In the genomic region with DNA sequence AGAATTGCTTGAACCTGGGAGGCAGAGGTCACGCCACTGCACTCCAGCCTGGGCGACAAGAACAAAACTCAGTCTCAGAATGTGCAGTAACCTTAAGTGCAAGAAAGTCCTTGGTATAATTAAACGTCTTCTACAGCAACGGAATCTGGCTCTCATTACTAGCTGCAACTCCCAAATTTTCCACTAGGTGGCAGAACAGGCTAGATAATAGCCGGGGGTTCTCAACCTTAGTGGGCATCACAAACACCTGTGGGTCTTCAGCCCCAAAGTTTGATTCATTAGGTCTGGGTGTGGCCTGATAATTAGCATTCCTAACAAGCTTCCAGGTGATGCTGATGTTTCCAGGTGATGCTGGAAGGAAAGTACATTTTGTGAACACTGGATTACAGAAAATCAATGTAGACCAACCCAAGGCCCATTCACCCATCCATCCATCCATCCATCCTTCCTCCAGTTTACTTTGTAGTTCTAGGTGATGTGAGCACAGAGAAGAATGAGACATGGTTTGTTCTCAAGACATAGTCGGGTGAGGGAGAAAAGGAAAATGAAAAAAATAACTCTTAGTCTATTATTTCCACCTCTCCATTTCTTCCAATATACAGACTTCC, we compare ENCODE assay signal across 8 cellular contexts. TPM values are rescaled to one million over a fixed set of nuclear protein-coding genes. Genes with fewer than 3 reads are reported as not detected.
A peak's percentile ranks its signal among the peaks of the same experiment; 100 is the strongest.
DNase-seq lines count a peak whose midpoint lies in the region; ATAC-seq and TF ChIP-seq lines count a peak whose summit lies in the region.

No MANE protein-coding gene starts in this region.

- H3K9me3 Mint-ChIP-seq in naive thymus-derived CD8-positive, alpha-beta T cell = no peaks in the 10 kb centered on the region
- no peaks in the 10 kb centered on the region for H3K9me3 Mint-ChIP-seq in stimulated activated naive CD8-positive, alpha-beta T cell treated with anti-CD3 and anti-CD28 coated beads, Interleukin-15, amount 100 ng/mL, for 72 hours

- H3K36me3 Mint-ChIP-seq in naive thymus-derived CD8-positive, alpha-beta T cell = peaks cover 0 to 27% (median 0%) of the 10 kb centered on the region in 3 donors

- H3K27me3 Mint-ChIP-seq in naive thymus-derived CD8-positive, alpha-beta T cell = no peaks in the 10 kb centered on the region
- no peaks in the 10 kb centered on the region for H3K27me3 Mint-ChIP-seq in stimulated activated naive CD8-positive, alpha-beta T cell treated with anti-CD3 and anti-CD28 coated beads, Interleukin-15, amount 100 ng/mL, for 72 hours

- POLR2A ChIA-PET in naive thymus-derived CD8-positive, alpha-beta T cell (lab: Charles Lee) = interaction anchor here (0.9 to 1.4 kb wide), 2 partner anchors 37 to 304 kb away, joined by 3 to 4 read pairs; a partner anchor contains a TSS

- H3K4me3 ChIP-seq in epithelial cell of proximal tubule (ENCODE audit: low read depth, low read length) = no peak overlapping the region

- H3K4me1 Mint-ChIP-seq in naive thymus-derived CD8-positive, alpha-beta T cell = peaks cover 0 to 18% (median 4%) of the 10 kb centered on the region in 4 donors
- H3K4me1 Mint-ChIP-seq in stimulated activated naive CD8-positive, alpha-beta T cell treated with anti-CD3 and anti-CD28 coated beads, Interleukin-15, amount 100 ng/mL, for 72 hours = peaks cover 24% of the 10 kb centered on the region

- peak; percentile 56 for ATAC-seq in HG02885 (IDR thresholded peaks at IDR 0.05; ENCODE audit: poor library complexity, unreplicated experiment)
- peak; percentile 70 to 75 for ATAC-seq in naive thymus-derived CD8-positive, alpha-beta T cell
- ATAC-seq in stimulated activated naive CD8-positive, alpha-beta T cell treated with anti-CD3 and anti-CD28 coated beads, Interleukin-15, amount 100 ng/mL, for 72 hours = peak; percentile 73

- DNase-seq in GM04504 (ENCODE audit: low read depth) = peak; percentile 18
- peak; percentile 21 to 56 for DNase-seq in NOMO-1 (lab: John Stamatoyannopoulos, UW; ENCODE audit: unreplicated experiment in 2 of 2)
- DNase-seq in activated CD8-positive, alpha-beta memory T cell treated with anti-CD3 and anti-CD28 coated beads, Interleukin-2, amount 50 U/mL, for 24 hours (ENCODE audit: extremely low read depth) = peak; percentile 17
- DNase-seq in epithelial cell of proximal tubule (ENCODE audit: low read depth) = no peak
- peak; percentile 40 to 85 (median 70) for DNase-seq in naive thymus-derived CD8-positive, alpha-beta T cell
- DNase-seq in stimulated activated naive CD8-positive, alpha-beta T cell treated with anti-CD3 and anti-CD28 coated beads, Interleukin-15, amount 100 ng/mL, for 72 hours = peak; percentile 62 to 71
- DNase-seq in GF-D8 (lab: John Stamatoyannopoulos, UW) = no peak

- TF ChIP-seq CTCF in epithelial cell of proximal tubule (conservative IDR thresholded peaks at IDR 0.05; ENCODE audit: low read depth, low read length) = peak; percentile 85

- H3K27ac Mint-ChIP-seq in naive thymus-derived CD8-positive, alpha-beta T cell = peak overlapping the region in 6 of 10 donors; percentile 5 to 63 (median 49)
- peak overlapping the region in 1 of 2 donors; percentile 19 for H3K27ac Mint-ChIP-seq in stimulated activated naive CD8-positive, alpha-beta T cell treated with anti-CD3 and anti-CD28 coated beads, Interleukin-15, amount 100 ng/mL, for 72 hours

- H3K4me3 Mint-ChIP-seq in naive thymus-derived CD8-positive, alpha-beta T cell = no peak overlapping the region
- no peak overlapping the region for H3K4me3 Mint-ChIP-seq in stimulated activated naive CD8-positive, alpha-beta T cell treated with anti-CD3 and anti-CD28 coated beads, Interleukin-15, amount 100 ng/mL, for 72 hours

RNA-seq across cellular contexts. Expression of a gene that starts 37.3 kb away (rescaled TPM):
- 24.0 and 28.1 TPM in 2 replicates for total RNA-seq in epithelial cell of proximal tubule
- total RNA-seq in naive thymus-derived CD8-positive, alpha-beta T cell = 10 to 100 TPM; 76.9 to 81.8 TPM
- polyA plus RNA-seq in naive thymus-derived CD8-positive, alpha-beta T cell = 10 to 100 TPM; 29.6 to 37.1 (median 31.7) TPM

RNA-seq across cellular contexts. Expression of a gene that starts 41.7 kb away (rescaled TPM):
- total RNA-seq in epithelial cell of proximal tubule = 9.9 and 11.1 TPM in 2 replicates
- 10 to 100 TPM; 11.1 TPM for total RNA-seq in naive thymus-derived CD8-positive, alpha-beta T cell
- polyA plus RNA-seq in naive thymus-derived CD8-positive, alpha-beta T cell = 1 to 10 TPM; 3.0 to 4.9 (median 4.5) TPM

Comparison
In these comparisons a context has a peak if more than half of its experiments do, and no peak if none do; other contexts are left out.
1. DNase-seq: peak in GM04504 (single experiment), NOMO-1 (2 of 2), activated CD8-positive, alpha-beta memory T cell treated with anti-CD3 and anti-CD28 coated beads, Interleukin-2, amount 50 U/mL, for 24 hours (single experiment), naive thymus-derived CD8-positive, alpha-beta T cell (10 of 10) and stimulated activated naive CD8-positive, alpha-beta T cell treated with anti-CD3 and anti-CD28 coated beads, Interleukin-15, amount 100 ng/mL, for 72 hours (2 of 2); none in epithelial cell of proximal tubule (single experiment) and GF-D8 (single experiment).
2. Peak in every context shown above with its lines, with median percentiles within 50 percentile points of each other: ATAC-seq.